ENCODE assay signal across 21 cellular contexts in the genomic region with DNA sequence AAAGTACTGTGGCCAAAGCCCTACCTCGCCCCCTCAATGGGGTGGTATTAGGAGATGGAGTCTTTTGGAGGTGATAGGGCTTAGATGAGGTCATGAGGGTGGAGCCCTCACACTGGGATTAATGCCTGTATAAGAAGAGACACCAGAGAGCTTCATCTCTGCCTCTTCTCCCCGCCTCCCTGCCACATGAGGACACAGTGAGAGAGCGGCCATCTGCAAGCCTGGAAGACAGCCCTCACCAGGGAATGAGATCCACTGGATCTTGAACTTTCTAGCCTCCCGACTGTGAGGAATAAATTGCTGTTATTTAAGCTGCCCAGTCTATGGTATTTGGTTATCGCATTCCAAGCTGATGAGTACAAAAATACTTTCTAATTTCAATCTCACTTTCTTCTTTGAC.
DNase-seq lines count a peak whose midpoint lies in the region; ATAC-seq, FAIRE-seq and TF ChIP-seq lines count a peak whose summit lies in the region.
"Had no signal": no experiment of that assay in that cellular context is flagged by ENCODE, and none has a peak within 500 bp of the region (broad histone marks: within the 10 kb centered on the region; RNA-seq: fewer than 3 reads in every experiment).

No MANE protein-coding gene starts in this region.

- TF ChIP-seq RAD21 in A549 (conservative IDR thresholded peaks at IDR 0.05 in 1 of 2, IDR thresholded peaks at IDR 0.05 in 1 of 2), result no peak

- 28% methylated on average over 5 of the region's 5 CpGs for WGBS in A549 (ENCODE audit: missing lambda C conversion rate)

- no peaks in the 10 kb centered on the region for H3K27me3 ChIP-seq in WERI-Rb-1 (ENCODE audit: insufficient read depth, low read depth, severe bottlenecking)
- H3K27me3 ChIP-seq in brain microvascular endothelial cell (replicated peaks), result no peaks in the 10 kb centered on the region
- no peaks in the 10 kb centered on the region for H3K27me3 ChIP-seq in H7 (ENCODE audit: control insufficient read depth, insufficient read depth, low read length)
- H3K27me3 ChIP-seq in BE2C, result no peaks in the 10 kb centered on the region; the same call in 1 of the 2 replicates

- H3K9me3 ChIP-seq in A549 (no peaks in the 10 kb centered on the region), WERI-Rb-1 (ENCODE audit: severe bottlenecking) (no peaks in the 10 kb centered on the region), BE2C (no peaks in the 10 kb centered on the region)

- H3K4me3 ChIP-seq in A549 (no peak overlapping the region), WERI-Rb-1 (ENCODE audit: low read depth, low read length) (no peak overlapping the region), brain microvascular endothelial cell (ENCODE audit: low read depth, low read length) (no peak overlapping the region), H7 (ENCODE audit: insufficient read depth, low read depth, low read length) (no peak overlapping the region), BE2C (ENCODE audit: low read depth, low read length) (no peak overlapping the region)

- CTCF ChIA-PET in A549 (lab: Yijun Ruan, JAX), result no interaction called here

- no peak for ATAC-seq in A549
- ATAC-seq: CD8-positive, alpha-beta T cell had no signal

- H3K27ac ChIP-seq in A549 (no peak overlapping the region), WERI-Rb-1 (no peak overlapping the region), brain microvascular endothelial cell (no peak overlapping the region)
- H3K27ac ChIP-seq: HL-60 had no signal

- TF ChIP-seq POLR2A in A549 (IDR thresholded peaks at IDR 0.05; ENCODE audit: low read length), result no peak
- TF ChIP-seq POLR2A in H54 (IDR thresholded peaks at IDR 0.05; ENCODE audit: low read depth, low read length), result no peak

- POLR2A ChIA-PET in A549 (lab: Yijun Ruan, JAX), result no interaction called here

- no peak for TF ChIP-seq EP300 in A549 (IDR thresholded peaks at IDR 0.05)

- FAIRE-seq in A549 (lab: Jason Lieb, UNC), result peak; percentile 36
- no peak for FAIRE-seq in H54 (lab: Jason Lieb, UNC)
- FAIRE-seq: D721Med, GM12892, GM19239 had no signal

- H3K36me3 ChIP-seq in WERI-Rb-1 (no peaks in the 10 kb centered on the region), brain microvascular endothelial cell (replicated peaks) (no peaks in the 10 kb centered on the region), H7 (replicated peaks; ENCODE audit: control insufficient read depth, insufficient read depth, low read length) (no peaks in the 10 kb centered on the region), BE2C (no peaks in the 10 kb centered on the region)

- H3K4me1 ChIP-seq in A549 (no peaks in the 10 kb centered on the region), BE2C (no peaks in the 10 kb centered on the region)

- in situ Hi-C loops in brain microvascular endothelial cell (cut with HindIII; ENCODE audit: low pct_ligation_motif_present, low sequenced_read_pairs), result no loop called here

- no peak for TF ChIP-seq CTCF in A549 (IDR thresholded peaks at IDR 0.05)
- no peak for TF ChIP-seq CTCF in WERI-Rb-1 (IDR thresholded peaks at IDR 0.05; ENCODE audit: low read depth, low read length)
- no peak for TF ChIP-seq CTCF in brain microvascular endothelial cell (IDR thresholded peaks at IDR 0.05; ENCODE audit: low read depth, low read length, missing control alignments)
- TF ChIP-seq CTCF in BE2C (IDR thresholded peaks at IDR 0.05; ENCODE audit: low read depth, low read length), result no peak

- no peak overlapping the region for H3K4me2 ChIP-seq in A549

- DNase-seq in A549 (ENCODE audit: low read depth in 1 of 2, low spot score in 1 of 2) (no peak), WERI-Rb-1 (peak; percentile 50), brain microvascular endothelial cell (peak; percentile 5), non-pigmented ciliary epithelial cell (ENCODE audit: low read depth) (peak; percentile 4), H7 (no peak), BE2C (no peak), NCI-H2107 treated with DMSO at 0.1 percent for 48 hours (lab: John Stamatoyannopoulos, UW; ENCODE audit: unreplicated experiment) (no peak), H54 (ENCODE audit: insufficient read length, low spot score) (no peak)
- DNase-seq: CD8-positive, alpha-beta T cell; COR-L47; DMS153; DMS79 treated with DMSO at 0.1 percent for 48 hours; EL; GDM1; GOT3; HCEC 1CT; HFFc6 had no signal

TF ChIP-seq in A549, 52 proteins besides CTCF, POLR2A, EP300 and RAD21:
- TF ChIP-seq ZSCAN20 (CRISPR knock-in tag; IDR thresholded peaks at IDR 0.05) (no peak), CHD2 (IDR thresholded peaks at IDR 0.05; ENCODE audit: low read length, partially characterized antibody) (no peak), POLR2AphosphoS2 (conservative IDR thresholded peaks at IDR 0.05; ENCODE audit: low read length) (no peak), NPAS2 (CRISPR knock-in tag; IDR thresholded peaks at IDR 0.05; ENCODE audit: borderline replicate concordance) (no peak), HOXA7 (CRISPR knock-in tag; IDR thresholded peaks at IDR 0.05) (no peak)
- TF ChIP-seq, protein P1, sequence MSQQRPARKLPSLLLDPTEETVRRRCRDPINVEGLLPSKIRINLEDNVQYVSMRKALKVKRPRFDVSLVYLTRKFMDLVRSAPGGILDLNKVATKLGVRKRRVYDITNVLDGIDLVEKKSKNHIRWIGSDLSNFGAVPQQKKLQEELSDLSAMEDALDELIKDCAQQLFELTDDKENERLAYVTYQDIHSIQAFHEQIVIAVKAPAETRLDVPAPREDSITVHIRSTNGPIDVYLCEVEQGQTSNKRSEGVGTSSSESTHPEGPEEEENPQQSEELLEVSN (IDR thresholded peaks at IDR 0.05; ENCODE audit: borderline replicate concordance, low read depth), result no peak

Comparison
In these comparisons a context has a peak if more than half of its experiments do, and no peak if none do; other contexts are left out.
1. DNase-seq: peak in WERI-Rb-1 (single experiment), brain microvascular endothelial cell (single experiment) and non-pigmented ciliary epithelial cell (single experiment); none in A549 (0 of 2), H7 (single experiment), BE2C (single experiment), NCI-H2107 treated with DMSO at 0.1 percent for 48 hours (single experiment) and H54 (single experiment).